In the genomic region with DNA sequence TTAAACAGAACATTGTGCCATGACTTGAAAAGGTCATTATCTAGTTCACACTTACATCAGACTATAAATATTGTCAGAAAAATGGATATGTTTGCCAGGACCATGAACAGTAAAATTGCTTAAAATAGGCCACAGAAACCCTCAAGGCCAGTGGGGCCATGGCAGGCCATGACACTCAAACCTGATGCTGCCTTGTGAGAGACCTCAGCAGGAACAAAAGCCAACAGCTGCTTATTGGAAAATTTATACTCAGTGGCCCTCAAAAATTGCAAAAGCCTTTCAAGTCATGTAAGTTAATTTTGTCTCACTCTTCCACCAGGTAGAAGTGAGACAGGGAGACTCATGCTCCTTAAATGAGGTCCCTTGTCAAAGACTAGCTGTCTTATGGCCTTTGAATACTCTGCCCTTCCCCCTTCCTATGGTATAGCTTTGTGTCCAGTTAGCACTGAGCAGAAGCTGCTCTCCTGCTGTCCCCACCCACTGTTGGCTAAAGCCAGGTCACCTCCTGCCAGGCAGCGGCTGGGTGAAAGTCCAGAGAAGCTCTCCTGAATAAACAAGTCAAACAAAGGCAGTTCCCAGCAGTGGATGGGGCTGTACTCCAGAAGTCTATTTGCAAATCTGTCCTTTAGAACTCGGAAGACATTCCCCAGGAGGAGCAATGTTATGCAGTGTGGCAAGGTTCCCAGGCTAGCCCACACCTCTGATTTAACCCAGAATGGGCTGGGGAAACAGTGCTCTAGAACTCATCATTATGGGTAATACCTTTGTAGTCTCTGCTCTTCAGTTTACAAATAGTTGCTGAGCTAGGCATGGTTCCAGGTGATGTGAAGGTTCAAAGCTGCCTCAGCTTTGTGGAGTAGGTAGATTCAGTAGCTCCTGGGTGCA, we compare ENCODE assay signal across 1 cellular context.
TF ChIP-seq lines count a peak whose summit lies in the region.

No MANE protein-coding gene starts in this region.

TF ChIP-seq in HepG2, 621 proteins besides CTCF, POLR2A, EP300 and RAD21 (continued from another document and continues in another):
- TF ChIP-seq ZBTB39 (CRISPR knock-in tag; IDR thresholded peaks at IDR 0.05) (0 out of 2 replicates have a peak, but pooled peaks have one; percentile 50), ZSCAN9 (CRISPR knock-in tag; IDR thresholded peaks at IDR 0.05; ENCODE audit: borderline replicate concordance) (peak; percentile 86; the same call in 1 of the 2 replicates), KMT2B (CRISPR knock-in tag; IDR thresholded peaks at IDR 0.05) (0 out of 2 replicates have a peak, but pooled peaks have one; percentile 54), DMTF1 (CRISPR knock-in tag; IDR thresholded peaks at IDR 0.05) (no peak), ZNF382 (CRISPR knock-in tag; IDR thresholded peaks at IDR 0.05; ENCODE audit: borderline replicate concordance) (no peak), ZNF546 (CRISPR knock-in tag; conservative IDR thresholded peaks at IDR 0.05) (no peak), ZHX2 (IDR thresholded peaks at IDR 0.05; ENCODE audit: low read depth) (no peak), ZHX2 (CRISPR knock-in tag; IDR thresholded peaks at IDR 0.05; ENCODE audit: borderline replicate concordance) (peak; percentile 46; the same call in 1 of the 2 replicates), ZNF777 (CRISPR knock-in tag; IDR thresholded peaks at IDR 0.05) (no peak), BORCS8-MEF2B (CRISPR knock-in tag; IDR thresholded peaks at IDR 0.05) (peak; percentile 50; the same call in 1 of the 2 replicates), POGK (CRISPR knock-in tag; conservative IDR thresholded peaks at IDR 0.05) (peak; percentile 87), MLX (CRISPR knock-in tag; IDR thresholded peaks at IDR 0.05) (peak; percentile 88), NFYC (CRISPR knock-in tag; IDR thresholded peaks at IDR 0.05) (no peak), MTF2 (CRISPR knock-in tag; IDR thresholded peaks at IDR 0.05; ENCODE audit: borderline replicate concordance) (no peak), CREBL2 (CRISPR knock-in tag; IDR thresholded peaks at IDR 0.05; ENCODE audit: borderline replicate concordance) (no peak), KLF16 (CRISPR knock-in tag; IDR thresholded peaks at IDR 0.05) (peak in 1 of 2 experiments; percentile 93; a peak in 2 of 4 replicates), ZNF205 (CRISPR knock-in tag; IDR thresholded peaks at IDR 0.05) (peak; percentile 82; the same call in 1 of the 2 replicates), BCLAF1 (IDR thresholded peaks at IDR 0.05) (no peak), MIXL1 (CRISPR knock-in tag; IDR thresholded peaks at IDR 0.05) (peak; percentile 89), ZNF7 (CRISPR knock-in tag; IDR thresholded peaks at IDR 0.05) (no peak), ZNF260 (CRISPR knock-in tag; IDR thresholded peaks at IDR 0.05; ENCODE audit: borderline replicate concordance, low read depth) (no peak), ZEB1 (IDR thresholded peaks at IDR 0.05; ENCODE audit: insufficient replicate concordance, low read depth) (peak; percentile 74), ZBTB26 (CRISPR knock-in tag; IDR thresholded peaks at IDR 0.05; ENCODE audit: borderline replicate concordance) (peak; percentile 99), ZNF484 (CRISPR knock-in tag; IDR thresholded peaks at IDR 0.05; ENCODE audit: borderline replicate concordance, low read depth) (no peak), BHLHE40 (IDR thresholded peaks at IDR 0.05; ENCODE audit: low read length) (no peak), ZBTB2 (CRISPR knock-in tag; IDR thresholded peaks at IDR 0.05; ENCODE audit: low read depth) (no peak), ZNF33B (CRISPR knock-in tag; IDR thresholded peaks at IDR 0.05) (no peak), ZNF224 (CRISPR knock-in tag; IDR thresholded peaks at IDR 0.05) (no peak), MTF1 (CRISPR knock-in tag; IDR thresholded peaks at IDR 0.05) (no peak), ZNF468 (CRISPR knock-in tag; IDR thresholded peaks at IDR 0.05) (no peak), ZNF672 (CRISPR knock-in tag; IDR thresholded peaks at IDR 0.05) (no peak), ZNF24 (IDR thresholded peaks at IDR 0.05) (peak; percentile 41; the same call in 1 of the 2 replicates)
- TF ChIP-seq, protein P1, sequence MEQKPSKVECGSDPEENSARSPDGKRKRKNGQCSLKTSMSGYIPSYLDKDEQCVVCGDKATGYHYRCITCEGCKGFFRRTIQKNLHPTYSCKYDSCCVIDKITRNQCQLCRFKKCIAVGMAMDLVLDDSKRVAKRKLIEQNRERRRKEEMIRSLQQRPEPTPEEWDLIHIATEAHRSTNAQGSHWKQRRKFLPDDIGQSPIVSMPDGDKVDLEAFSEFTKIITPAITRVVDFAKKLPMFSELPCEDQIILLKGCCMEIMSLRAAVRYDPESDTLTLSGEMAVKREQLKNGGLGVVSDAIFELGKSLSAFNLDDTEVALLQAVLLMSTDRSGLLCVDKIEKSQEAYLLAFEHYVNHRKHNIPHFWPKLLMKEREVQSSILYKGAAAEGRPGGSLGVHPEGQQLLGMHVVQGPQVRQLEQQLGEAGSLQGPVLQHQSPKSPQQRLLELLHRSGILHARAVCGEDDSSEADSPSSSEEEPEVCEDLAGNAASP (CRISPR knock-in tag; IDR thresholded peaks at IDR 0.05; ENCODE audit: borderline replicate concordance), result peak; percentile 95
